19 cellular contexts compared by ENCODE assay signal in genomic region chrX:154014429-154015380, GRCh38. TPM values are rescaled to one million over a fixed set of nuclear protein-coding genes. Genes with fewer than 3 reads are reported as not detected.
DNase-seq lines count a peak whose midpoint lies in the region; ATAC-seq and TF ChIP-seq lines count a peak whose summit lies in the region.
"Had no signal": no experiment of that assay in that cellular context is flagged by ENCODE, and none has a peak within 500 bp of the region (broad histone marks: within the 10 kb centered on the region; RNA-seq: fewer than 3 reads in every experiment).

No MANE protein-coding gene starts in this region.

- H3K4me1 ChIP-seq in HEK293 (ENCODE audit: control insufficient read depth, insufficient read depth, low read length) (no peaks in the 10 kb centered on the region), BE2C (no peaks in the 10 kb centered on the region)

- H3K9me3 ChIP-seq in HEK293 (ENCODE audit: control insufficient read depth, insufficient read depth, low read depth, low read length) (no peaks in the 10 kb centered on the region), BE2C (no peaks in the 10 kb centered on the region)
- H3K9me3 ChIP-seq in CD4-positive, alpha-beta T cell (ENCODE audit: control insufficient read depth, low read length) = no peaks in the 10 kb centered on the region
- H3K9me3 ChIP-seq: tibial nerve had no signal

- H3K27ac ChIP-seq in HEK293 (ENCODE audit: extremely low read depth, low read depth, low read length) = no peak overlapping the region
- no peak overlapping the region for H3K27ac ChIP-seq in CD4-positive, alpha-beta T cell (ENCODE audit: low read depth, low read length)

- H3K4me3 ChIP-seq in HEK293 (ENCODE audit: low read depth, low read length) (no peak overlapping the region), BE2C (ENCODE audit: low read depth, low read length) (no peak overlapping the region)
- H3K4me3 ChIP-seq: tibial nerve had no signal

- H3K36me3 Mint-ChIP-seq in CD14-positive monocyte (peaks cover 31 to 57% of the 10 kb centered on the region in 2 donors), glutamatergic neuron (ENCODE audit: unreplicated experiment) (no peaks in the 10 kb centered on the region)
- H3K36me3 Mint-ChIP-seq in activated T-helper 17 cell treated with anti-CD3 and anti-CD28 coated beads, Interleukin-2, amount 50 U/mL, for 72 hours (ENCODE audit: low read depth) = peaks cover 78% of the 10 kb centered on the region
- peaks cover 0 to 22% (median 0%) of the 10 kb centered on the region in 3 donors for H3K36me3 Mint-ChIP-seq in naive thymus-derived CD8-positive, alpha-beta T cell
- H3K36me3 Mint-ChIP-seq in CD4-positive, alpha-beta T cell (ENCODE audit: low read depth) = peaks cover 35% of the 10 kb centered on the region

- TF ChIP-seq CTCF in CD14-positive monocyte (IDR thresholded peaks at IDR 0.05) = no peak
- no peak for TF ChIP-seq CTCF in HEK293 (tag by site-specific recombination; IDR thresholded peaks at IDR 0.05)
- no peak for TF ChIP-seq CTCF in CD4-positive, alpha-beta T cell (IDR thresholded peaks at IDR 0.05)
- TF ChIP-seq CTCF in BE2C (IDR thresholded peaks at IDR 0.05; ENCODE audit: low read depth, low read length) = no peak
- TF ChIP-seq CTCF in glutamatergic neuron (IDR thresholded peaks at IDR 0.05; ENCODE audit: partially characterized antibody, unreplicated experiment) = no peak

- DNase-seq in CD14-positive monocyte (ENCODE audit: low spot score) = no peak
- no peak for DNase-seq in naive thymus-derived CD8-positive, alpha-beta T cell
- no peak for DNase-seq in amygdala (lab: John Stamatoyannopoulos, UW)
- DNase-seq in CD4-positive, alpha-beta T cell = no peak
- DNase-seq in BE2C = no peak
- no peak for DNase-seq in glutamatergic neuron
- DNase-seq: activated CD4-positive, alpha-beta T cell treated with anti-CD3 and anti-CD28 coated beads for 36 hours; activated naive CD4-positive, alpha-beta T cell treated with anti-CD3 and anti-CD28 coated beads for 36 hours; endodermal cell; left cardiac atrium; mesenchymal stem cell; NCI-H1436 treated with DMSO at 0.1 percent for 48 hours; NCI-H69; stimulated activated CD4-positive, alpha-beta T cell treated with anti-CD3 and anti-CD28 coated beads, Interleukin-1b, Interleukin-23, amount 100 ng/mL, for 48 hours had no signal

- peaks cover 26% of the 10 kb centered on the region for H3K4me1 Mint-ChIP-seq in CD14-positive monocyte
- no peaks in the 10 kb centered on the region for H3K4me1 Mint-ChIP-seq in activated T-helper 17 cell treated with anti-CD3 and anti-CD28 coated beads, Interleukin-2, amount 50 U/mL, for 72 hours
- H3K4me1 Mint-ChIP-seq in naive thymus-derived CD8-positive, alpha-beta T cell = peaks cover 10 to 31% (median 25%) of the 10 kb centered on the region in 4 donors
- peaks cover 5% of the 10 kb centered on the region for H3K4me1 Mint-ChIP-seq in CD4-positive, alpha-beta T cell (ENCODE audit: low read depth)
- H3K4me1 Mint-ChIP-seq in glutamatergic neuron (ENCODE audit: low read depth, unreplicated experiment) = no peaks in the 10 kb centered on the region

- no peak for ATAC-seq in activated T-helper 17 cell treated with anti-CD3 and anti-CD28 coated beads, Interleukin-2, amount 50 U/mL, for 72 hours (replicated peaks)
- ATAC-seq in naive thymus-derived CD8-positive, alpha-beta T cell = no peak
- no peak for ATAC-seq in CD4-positive, alpha-beta T cell (ENCODE audit: poor library complexity)
- ATAC-seq: Right ventricle myocardium inferior had no signal

- peaks cover 8 to 81% of the 10 kb centered on the region in 2 experiments; a peak in 2 of 3 replicates for H3K36me3 ChIP-seq in HEK293 (ENCODE audit: control insufficient read depth in 2 of 2, insufficient read depth in 1 of 2, low read length in 2 of 2)
- H3K36me3 ChIP-seq in BE2C = peaks cover 56% of the 10 kb centered on the region

- H3K4me3 Mint-ChIP-seq in CD14-positive monocyte = peak overlapping the region in 1 of 2 donors; percentile 52
- H3K4me3 Mint-ChIP-seq in activated T-helper 17 cell treated with anti-CD3 and anti-CD28 coated beads, Interleukin-2, amount 50 U/mL, for 72 hours = peak overlapping the region; percentile 35
- peak overlapping the region in 5 of 10 donors; percentile 33 to 64 (median 45) for H3K4me3 Mint-ChIP-seq in naive thymus-derived CD8-positive, alpha-beta T cell
- H3K4me3 Mint-ChIP-seq in CD4-positive, alpha-beta T cell = no peak overlapping the region
- H3K4me3 Mint-ChIP-seq in glutamatergic neuron (ENCODE audit: unreplicated experiment) = no peak overlapping the region
- H3K4me3 Mint-ChIP-seq: activated CD4-positive, alpha-beta T cell treated with anti-CD3 and anti-CD28 coated beads for 36 hours; activated naive CD4-positive, alpha-beta T cell treated with anti-CD3 and anti-CD28 coated beads for 36 hours; endodermal cell had no signal

- POLR2A ChIA-PET in HEK293 (lab: Yijun Ruan, JAX) = interaction anchor here (0.7 to 4.6 kb wide), 5 partner anchors 8 to 521 kb away, joined by 3 to 21 read pairs (median 4); partner anchors contain the start of genes HCFC1 and TMEM187
- POLR2A ChIA-PET in naive thymus-derived CD8-positive, alpha-beta T cell (lab: Charles Lee) = interaction anchor here (1.1 to 3.0 kb wide), 3 partner anchors 25 to 81 kb away, joined by 3 to 11 read pairs (median 4); partner anchors contain the start of gene HCFC1
- POLR2A ChIA-PET in CD4-positive, alpha-beta T cell (lab: Charles Lee) = interaction anchor here (0.5 to 2.5 kb wide), 4 partner anchors 25 to 72 kb away, joined by 3 to 7 read pairs (median 4); no protein-coding TSS in a partner anchor

- intact Hi-C loops in CD14-positive monocyte (cut with micrococcal nuclease) = loop anchor here (5.0 to 10.0 kb wide), 3 partner anchors 38 to 80 kb away; partner anchors contain the start of genes HCFC1 (in 1 of the 2), MECP2 (in 1 of the 2) and TMEM187 (in 1 of the 2)
- intact Hi-C loops in CD4-positive, alpha-beta T cell (cut with DNase I, micrococcal nuclease) = loop anchor here (5.0 to 10.0 kb wide), 4 partner anchors 37 to 360 kb away; partner anchors contain the start of genes EMD (in 1 of the 2), FLNA (in 1 of the 2) and MECP2 (in 1 of the 2)

- H3K27ac Mint-ChIP-seq in CD14-positive monocyte (peak overlapping the region; percentile 62 to 80 (median 70)), glutamatergic neuron (ENCODE audit: unreplicated experiment) (no peak overlapping the region)
- H3K27ac Mint-ChIP-seq in activated T-helper 17 cell treated with anti-CD3 and anti-CD28 coated beads, Interleukin-2, amount 50 U/mL, for 72 hours = no peak overlapping the region
- peak overlapping the region in 9 of 10 donors; percentile 46 to 92 (median 73) for H3K27ac Mint-ChIP-seq in naive thymus-derived CD8-positive, alpha-beta T cell
- H3K27ac Mint-ChIP-seq in CD4-positive, alpha-beta T cell = no peak overlapping the region
- H3K27ac Mint-ChIP-seq: progenitor cell of endocrine pancreas had no signal

- H3K27me3 ChIP-seq in CD4-positive, alpha-beta T cell (ENCODE audit: control insufficient read depth, insufficient read depth, low read length) = no peaks in the 10 kb centered on the region
- H3K27me3 ChIP-seq in BE2C = no peaks in the 10 kb centered on the region
- H3K27me3 ChIP-seq: tibial nerve had no signal

- H3K9me3 Mint-ChIP-seq in CD14-positive monocyte (peaks cover 0 to 4% (median 0%) of the 10 kb centered on the region in 7 donors), glutamatergic neuron (ENCODE audit: unreplicated experiment) (no peaks in the 10 kb centered on the region)
- H3K9me3 Mint-ChIP-seq in activated T-helper 17 cell treated with anti-CD3 and anti-CD28 coated beads, Interleukin-2, amount 50 U/mL, for 72 hours = no peaks in the 10 kb centered on the region
- no peaks in the 10 kb centered on the region for H3K9me3 Mint-ChIP-seq in naive thymus-derived CD8-positive, alpha-beta T cell
- H3K9me3 Mint-ChIP-seq in CD4-positive, alpha-beta T cell = no peaks in the 10 kb centered on the region
- H3K9me3 Mint-ChIP-seq: activated naive CD4-positive, alpha-beta T cell treated with anti-CD3 and anti-CD28 coated beads for 36 hours had no signal

- H3K27me3 Mint-ChIP-seq in CD14-positive monocyte (ENCODE audit: low read depth in 3 of 3) (peaks cover 0 to 45% (median 0%) of the 10 kb centered on the region in 3 donors), glutamatergic neuron (ENCODE audit: unreplicated experiment) (no peaks in the 10 kb centered on the region)
- no peaks in the 10 kb centered on the region for H3K27me3 Mint-ChIP-seq in activated T-helper 17 cell treated with anti-CD3 and anti-CD28 coated beads, Interleukin-2, amount 50 U/mL, for 72 hours
- H3K27me3 Mint-ChIP-seq in naive thymus-derived CD8-positive, alpha-beta T cell = no peaks in the 10 kb centered on the region
- H3K27me3 Mint-ChIP-seq in CD4-positive, alpha-beta T cell = no peaks in the 10 kb centered on the region
- H3K27me3 Mint-ChIP-seq: activated CD4-positive, alpha-beta T cell treated with anti-CD3 and anti-CD28 coated beads for 36 hours; progenitor cell of endocrine pancreas had no signal

- CTCF ChIA-PET in HEK293 (lab: Yijun Ruan, JAX) = interaction anchor here (0.6 to 3.9 kb wide), 23 partner anchors 8 to 982 kb away, joined by 3 to 35 read pairs (median 5); no protein-coding TSS in a partner anchor
- CTCF ChIA-PET in CD4-positive, alpha-beta T cell (lab: Charles Lee) = interaction anchor here (0.8 to 3.1 kb wide), 5 partner anchors 12 to 292 kb away, joined by 3 to 12 read pairs (median 4); no protein-coding TSS in a partner anchor

RNA-seq across cellular contexts. Expression of gene IRAK1, which starts 5.0 kb away (rescaled TPM):
- 10 to 100 TPM; 47.8 to 49.5 TPM for polyA plus RNA-seq in CD14-positive monocyte
- 100 to 1,000 TPM; 113 to 224 TPM for total RNA-seq in activated T-helper 17 cell treated with anti-CD3 and anti-CD28 coated beads, Interleukin-2, amount 50 U/mL, for 72 hours
- total RNA-seq in naive thymus-derived CD8-positive, alpha-beta T cell = 10 to 100 TPM; 68.8 to 76.6 TPM
- polyA plus RNA-seq in naive thymus-derived CD8-positive, alpha-beta T cell = 10 to 100 TPM; 23.9 to 44.7 (median 27.8) TPM
- total RNA-seq in CD4-positive, alpha-beta T cell = 10 to 100 TPM; 61.2 to 67.4 TPM
- 348 TPM for polyA plus RNA-seq in BE2C (2012; ENCODE audit: insufficient read depth, insufficient read length, low read depth)
- 60.3 TPM for total RNA-seq in glutamatergic neuron (ENCODE audit: unreplicated experiment)

RNA-seq across cellular contexts. Expression of gene TMEM187, which starts 42.2 kb away (rescaled TPM):
- polyA plus RNA-seq in CD14-positive monocyte = 1 to 10 TPM; 2.8 to 4.9 TPM
- 1 to 10 TPM; 7.1 to 7.8 TPM for total RNA-seq in activated T-helper 17 cell treated with anti-CD3 and anti-CD28 coated beads, Interleukin-2, amount 50 U/mL, for 72 hours
- 10 to 100 TPM in 1 of 2 experiments, 1 to 10 TPM in 1; 9.3 to 11.2 TPM for total RNA-seq in naive thymus-derived CD8-positive, alpha-beta T cell
- polyA plus RNA-seq in naive thymus-derived CD8-positive, alpha-beta T cell = 10 to 100 TPM in 1 of 3 donors, 1 to 10 TPM in 2; 3.1 to 13.6 (median 8.9) TPM
- 1 to 10 TPM; 1.4 to 2.0 TPM for total RNA-seq in CD4-positive, alpha-beta T cell
- polyA plus RNA-seq in BE2C (2012; ENCODE audit: insufficient read depth, insufficient read length, low read depth) = 4.9 TPM
- 6.7 TPM for total RNA-seq in glutamatergic neuron (ENCODE audit: unreplicated experiment)

RNA-seq across cellular contexts. Expression of gene HCFC1, which starts 43.1 kb away (rescaled TPM):
- 1 to 10 TPM; 1.9 to 3.8 TPM for polyA plus RNA-seq in CD14-positive monocyte
- 100 to 1,000 TPM in 1 of 2 donors, 10 to 100 TPM in 1; 85.5 to 134 TPM for total RNA-seq in activated T-helper 17 cell treated with anti-CD3 and anti-CD28 coated beads, Interleukin-2, amount 50 U/mL, for 72 hours
- total RNA-seq in naive thymus-derived CD8-positive, alpha-beta T cell = 10 to 100 TPM; 62.4 to 64.9 TPM
- polyA plus RNA-seq in naive thymus-derived CD8-positive, alpha-beta T cell = 10 to 100 TPM in 1 of 3 donors, 1 to 10 TPM in 2; 3.3 to 11.9 (median 7.9) TPM
- 10 to 100 TPM; 45.9 to 50.2 TPM for total RNA-seq in CD4-positive, alpha-beta T cell
- polyA plus RNA-seq in BE2C (2012; ENCODE audit: insufficient read depth, insufficient read length, low read depth) = 64.3 TPM
- 84.0 TPM for total RNA-seq in glutamatergic neuron (ENCODE audit: unreplicated experiment)

Comparison
In these comparisons a context has a peak if more than half of its experiments do, and no peak if none do; other contexts are left out.
1. H3K27ac Mint-ChIP-seq: peak in CD14-positive monocyte (7 of 7) and naive thymus-derived CD8-positive, alpha-beta T cell (9 of 10); none in activated T-helper 17 cell treated with anti-CD3 and anti-CD28 coated beads, Interleukin-2, amount 50 U/mL, for 72 hours (single experiment), CD4-positive, alpha-beta T cell (single experiment) and glutamatergic neuron (single experiment).